25 cellular contexts compared by ENCODE assay signal in the genomic region with DNA sequence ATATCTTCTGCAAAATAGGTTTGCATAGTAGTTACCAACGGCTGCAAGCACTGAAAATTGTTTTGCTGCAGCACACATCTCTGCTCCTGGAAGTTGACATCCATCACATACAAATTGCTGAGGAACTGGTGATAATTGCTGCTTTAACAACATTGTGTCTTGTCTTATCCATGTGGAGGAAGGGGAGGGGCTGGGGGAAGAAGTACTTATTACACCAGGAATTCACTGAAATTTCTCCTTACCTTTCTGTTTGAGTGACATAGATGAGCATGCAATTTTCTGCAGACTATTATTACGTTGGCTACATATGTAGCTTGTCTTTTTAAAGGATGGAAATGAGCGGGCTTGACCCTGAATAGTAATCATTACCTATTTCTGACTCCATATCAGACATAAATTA.
DNase-seq lines count a peak whose midpoint lies in the region; ATAC-seq and TF ChIP-seq lines count a peak whose summit lies in the region.
"Had no signal": no experiment of that assay in that cellular context is flagged by ENCODE, and none has a peak within 500 bp of the region (broad histone marks: within the 10 kb centered on the region; RNA-seq: fewer than 3 reads in every experiment).

No MANE protein-coding gene starts in this region.

- intact Hi-C loops in OCI-LY7 (cut with micrococcal nuclease; ENCODE audit: unreplicated experiment): no loop called here
- intact Hi-C loops in right lobe of liver (cut with DNase I): no loop called here

- CTCF ChIA-PET in OCI-LY7 (lab: Charles Lee; ENCODE audit: unreplicated experiment): no interaction called here

- DNase-seq in OCI-LY7 (ENCODE audit: low spot score) (no peak), adipocyte (ENCODE audit: low read depth) (no peak), smooth muscle cell (lab: John Stamatoyannopoulos, UW; ENCODE audit: unreplicated experiment) (no peak), NCI-H1694 treated with DMSO at 0.1 percent for 48 hours (lab: John Stamatoyannopoulos, UW) (no peak), NCI-H187 treated with DMSO at 0.1 percent for 48 hours (lab: John Stamatoyannopoulos, UW) (no peak), right lobe of liver (no peak)
- DNase-seq: 8988T; ACHN; BE2C; C1 segment of cervical spinal cord; CD4-positive, alpha-beta memory T cell; CD4-positive, CD25-positive, alpha-beta regulatory T cell; CD8-positive, alpha-beta memory T cell; COR-L47; DMS 273 treated with DMSO at 0.1 percent for 48 hours; DMS153; DMS53; DMS79; DND-41; EL; GDM1 had no signal

- peak; percentile 55 for TF ChIP-seq RAD21 in neural cell (conservative IDR thresholded peaks at IDR 0.05)

- H3K36me3 ChIP-seq in OCI-LY7 (ENCODE audit: insufficient read depth, low read length): no peaks in the 10 kb centered on the region; the same call in 1 of the 2 replicates
- no peaks in the 10 kb centered on the region for H3K36me3 ChIP-seq in adipocyte (ENCODE audit: control insufficient read depth, insufficient read depth, low read length, severe bottlenecking)
- no peaks in the 10 kb centered on the region for H3K36me3 ChIP-seq in neural cell (ENCODE audit: insufficient read depth, low read length)
- H3K36me3 ChIP-seq in smooth muscle cell (ENCODE audit: low read depth): no peaks in the 10 kb centered on the region
- no peaks in the 10 kb centered on the region for H3K36me3 ChIP-seq in right lobe of liver
- H3K36me3 ChIP-seq: BE2C, BLaER1 had no signal

- H4K20me1 ChIP-seq in OCI-LY7 (ENCODE audit: insufficient read depth, low read length) (no peaks in the 10 kb centered on the region), neural cell (ENCODE audit: insufficient read depth) (no peaks in the 10 kb centered on the region), smooth muscle cell (ENCODE audit: low read depth) (no peaks in the 10 kb centered on the region)
- H4K20me1 ChIP-seq: BLaER1 had no signal

- no TSS peak for BruUV-seq in OCI-LY7 (replicated peaks; lab: Mats Ljungman, UMichigan)

- ATAC-seq in GM18870 (IDR thresholded peaks at IDR 0.05; ENCODE audit: unreplicated experiment): no peak
- ATAC-seq in right lobe of liver: no peak
- ATAC-seq: GM12878 had no signal

- H3K4me1 ChIP-seq in OCI-LY7 (ENCODE audit: insufficient read depth, low read length, poor library complexity, severe bottlenecking) (no peaks in the 10 kb centered on the region), adipocyte (ENCODE audit: control insufficient read depth, insufficient read depth, low read length) (peaks cover 6% of the 10 kb centered on the region), smooth muscle cell (ENCODE audit: low read depth) (no peaks in the 10 kb centered on the region), right lobe of liver (no peaks in the 10 kb centered on the region)
- H3K4me1 ChIP-seq: BE2C, BLaER1 had no signal

- POLR2A ChIA-PET in OCI-LY7 (lab: Charles Lee): interaction anchor here (0.6 to 1.0 kb wide), 4 partner anchors 9 to 177 kb away, joined by 3 to 5 read pairs (median 4); no protein-coding TSS in a partner anchor

- no peak for TF ChIP-seq CTCF in OCI-LY7 (conservative IDR thresholded peaks at IDR 0.05; ENCODE audit: low read length)
- TF ChIP-seq CTCF in neural cell (IDR thresholded peaks at IDR 0.05; ENCODE audit: poor library complexity, severe bottlenecking): no peak
- TF ChIP-seq CTCF in smooth muscle cell (IDR thresholded peaks at IDR 0.05; ENCODE audit: borderline replicate concordance, insufficient read depth, poor library complexity, severe bottlenecking): no peak
- no peak for TF ChIP-seq CTCF in right lobe of liver (IDR thresholded peaks at IDR 0.05)

- TF ChIP-seq EP300 in neural cell (conservative IDR thresholded peaks at IDR 0.05; ENCODE audit: poor library complexity, severe bottlenecking): peak; percentile 98

- H3K4me3 ChIP-seq in OCI-LY7 (ENCODE audit: low read depth, low read length, poor library complexity, severe bottlenecking): no peak overlapping the region
- peak overlapping the region; percentile 17 for H3K4me3 ChIP-seq in adipocyte (ENCODE audit: low read length)
- H3K4me3 ChIP-seq in neural cell (ENCODE audit: low read length): peak overlapping the region; percentile 20
- no peak overlapping the region for H3K4me3 ChIP-seq in smooth muscle cell
- H3K4me3 ChIP-seq in right lobe of liver: no peak overlapping the region
- H3K4me3 ChIP-seq: BLaER1, GM12878 had no signal

- no peak for TF ChIP-seq POLR2A in right lobe of liver (IDR thresholded peaks at IDR 0.05)

- H3K9me3 ChIP-seq in OCI-LY7 (ENCODE audit: low read length): no peaks in the 10 kb centered on the region; the same call in 1 of the 2 replicates
- peaks cover 10% of the 10 kb centered on the region for H3K9me3 ChIP-seq in adipocyte (ENCODE audit: control insufficient read depth, low read length)
- H3K9me3 ChIP-seq in neural cell (ENCODE audit: low read length): no peaks in the 10 kb centered on the region
- H3K9me3 ChIP-seq in smooth muscle cell (replicated peaks; ENCODE audit: low read depth): no peaks in the 10 kb centered on the region
- no peaks in the 10 kb centered on the region for H3K9me3 ChIP-seq in right lobe of liver
- H3K9me3 ChIP-seq: BE2C, BLaER1 had no signal

- H3F3A ChIP-seq in neural cell (ENCODE audit: insufficient read depth, low read length, poor library complexity, severe bottlenecking) (peaks cover 23% of the 10 kb centered on the region), smooth muscle cell (ENCODE audit: low read depth) (no peaks in the 10 kb centered on the region)

- H3K4me2 ChIP-seq in OCI-LY7 (ENCODE audit: low read length): no peak overlapping the region
- H3K4me2 ChIP-seq in neural cell (ENCODE audit: low read length): no peak overlapping the region
- no peak overlapping the region for H3K4me2 ChIP-seq in smooth muscle cell
- H3K4me2 ChIP-seq: BLaER1 had no signal

- H3K27me3 ChIP-seq in adipocyte (replicated peaks; ENCODE audit: control insufficient read depth, insufficient read depth, low read length) (no peaks in the 10 kb centered on the region), neural cell (ENCODE audit: insufficient read depth, low read depth, low read length) (no peaks in the 10 kb centered on the region), smooth muscle cell (ENCODE audit: low read depth) (no peaks in the 10 kb centered on the region), right lobe of liver (no peaks in the 10 kb centered on the region)
- H3K27me3 ChIP-seq: BE2C, BLaER1 had no signal

- no peak overlapping the region for H3K27ac ChIP-seq in OCI-LY7 (ENCODE audit: low read depth, low read length, poor library complexity, severe bottlenecking)
- peak overlapping the region; percentile 72 for H3K27ac ChIP-seq in neural cell (ENCODE audit: low read length)
- H3K27ac ChIP-seq in smooth muscle cell (ENCODE audit: low read depth): no peak overlapping the region
- no peak overlapping the region for H3K27ac ChIP-seq in right lobe of liver
- H3K27ac ChIP-seq: BLaER1 had no signal

- H2AFZ ChIP-seq in OCI-LY7 (ENCODE audit: low read length) (peak overlapping the region; percentile 44; the same call in 1 of the 2 replicates), neural cell (ENCODE audit: low read depth, low read length) (no peak overlapping the region), smooth muscle cell (ENCODE audit: low read depth) (peak overlapping the region; percentile 45)

- H3K79me2 ChIP-seq in OCI-LY7 (ENCODE audit: insufficient read depth, low read depth, low read length): no peaks in the 10 kb centered on the region
- H3K79me2 ChIP-seq in neural cell (replicated peaks; ENCODE audit: insufficient read depth, low read length): no peaks in the 10 kb centered on the region
- no peaks in the 10 kb centered on the region for H3K79me2 ChIP-seq in smooth muscle cell (ENCODE audit: low read depth)

- no peak overlapping the region for H3K9ac ChIP-seq in adipocyte (ENCODE audit: low read length)
- H3K9ac ChIP-seq in neural cell (ENCODE audit: low read length): no peak overlapping the region
- H3K9ac ChIP-seq in smooth muscle cell (ENCODE audit: low read depth): no peak overlapping the region
- H3K9ac ChIP-seq: BLaER1 had no signal

- 90% methylated on average over 3 of the region's 3 CpGs for WGBS in smooth muscle cell (ENCODE audit: low lambda C conversion rate)
- 69% methylated on average over 3 of the region's 3 CpGs for WGBS in right lobe of liver (ENCODE audit: insufficient coverage, low coverage, low lambda C conversion rate, missing lambda C conversion rate)

- H3K9me2 ChIP-seq in OCI-LY7 (ENCODE audit: insufficient read depth, low read length) (no peaks in the 10 kb centered on the region), neural cell (ENCODE audit: insufficient read depth, low read length) (no peaks in the 10 kb centered on the region)

TF ChIP-seq in neural cell, 6 proteins besides CTCF, POLR2A, EP300 and RAD21:
- TF ChIP-seq SMC3 (conservative IDR thresholded peaks at IDR 0.05; ENCODE audit: poor library complexity) (peak; percentile 58), MXI1 (conservative IDR thresholded peaks at IDR 0.05; ENCODE audit: poor library complexity, severe bottlenecking) (no peak), POLR2AphosphoS5 (IDR thresholded peaks at IDR 0.05) (peak; percentile 99)
- TF ChIP-seq, protein P1, sequence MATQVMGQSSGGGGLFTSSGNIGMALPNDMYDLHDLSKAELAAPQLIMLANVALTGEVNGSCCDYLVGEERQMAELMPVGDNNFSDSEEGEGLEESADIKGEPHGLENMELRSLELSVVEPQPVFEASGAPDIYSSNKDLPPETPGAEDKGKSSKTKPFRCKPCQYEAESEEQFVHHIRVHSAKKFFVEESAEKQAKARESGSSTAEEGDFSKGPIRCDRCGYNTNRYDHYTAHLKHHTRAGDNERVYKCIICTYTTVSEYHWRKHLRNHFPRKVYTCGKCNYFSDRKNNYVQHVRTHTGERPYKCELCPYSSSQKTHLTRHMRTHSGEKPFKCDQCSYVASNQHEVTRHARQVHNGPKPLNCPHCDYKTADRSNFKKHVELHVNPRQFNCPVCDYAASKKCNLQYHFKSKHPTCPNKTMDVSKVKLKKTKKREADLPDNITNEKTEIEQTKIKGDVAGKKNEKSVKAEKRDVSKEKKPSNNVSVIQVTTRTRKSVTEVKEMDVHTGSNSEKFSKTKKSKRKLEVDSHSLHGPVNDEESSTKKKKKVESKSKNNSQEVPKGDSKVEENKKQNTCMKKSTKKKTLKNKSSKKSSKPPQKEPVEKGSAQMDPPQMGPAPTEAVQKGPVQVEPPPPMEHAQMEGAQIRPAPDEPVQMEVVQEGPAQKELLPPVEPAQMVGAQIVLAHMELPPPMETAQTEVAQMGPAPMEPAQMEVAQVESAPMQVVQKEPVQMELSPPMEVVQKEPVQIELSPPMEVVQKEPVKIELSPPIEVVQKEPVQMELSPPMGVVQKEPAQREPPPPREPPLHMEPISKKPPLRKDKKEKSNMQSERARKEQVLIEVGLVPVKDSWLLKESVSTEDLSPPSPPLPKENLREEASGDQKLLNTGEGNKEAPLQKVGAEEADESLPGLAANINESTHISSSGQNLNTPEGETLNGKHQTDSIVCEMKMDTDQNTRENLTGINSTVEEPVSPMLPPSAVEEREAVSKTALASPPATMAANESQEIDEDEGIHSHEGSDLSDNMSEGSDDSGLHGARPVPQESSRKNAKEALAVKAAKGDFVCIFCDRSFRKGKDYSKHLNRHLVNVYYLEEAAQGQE (IDR thresholded peaks at IDR 0.05; ENCODE audit: borderline replicate concordance): peak; percentile 100

Comparison
In these comparisons a context has a peak if more than half of its experiments do, and no peak if none do; other contexts are left out.
1. H3K4me3 ChIP-seq: peak in adipocyte (single experiment) and neural cell (single experiment); none in OCI-LY7 (single experiment), smooth muscle cell (single experiment) and right lobe of liver (0 of 3).